26 cellular contexts compared by ENCODE assay signal in genomic region chr22:45859231-45860161, GRCh38.
DNase-seq lines count a peak whose midpoint lies in the region; ATAC-seq, FAIRE-seq and TF ChIP-seq lines count a peak whose summit lies in the region.
"Had no signal": no experiment of that assay in that cellular context is flagged by ENCODE, and none has a peak within 500 bp of the region (broad histone marks: within the 10 kb centered on the region; RNA-seq: fewer than 3 reads in every experiment).

No MANE protein-coding gene starts in this region.

- no peaks in the 10 kb centered on the region for H3K27me3 ChIP-seq in HepG2 (ENCODE audit: control insufficient read depth in 1 of 2, insufficient read depth in 2 of 2, low read length in 2 of 2)
- H3K27me3 ChIP-seq in upper lobe of left lung, result no peaks in the 10 kb centered on the region
- H3K27me3 ChIP-seq: foreskin keratinocyte had no signal

- H3K4me3 ChIP-seq in epithelial cell of esophagus (ENCODE audit: low read length) (no peak overlapping the region), HepG2 (replicated peaks in 1 of 3; ENCODE audit: insufficient read depth in 1 of 3, low read depth in 2 of 3, low read length in 3 of 3) (no peak overlapping the region; a peak in 1 of 6 replicates), upper lobe of left lung (no peak overlapping the region)
- H3K4me3 ChIP-seq: BLaER1 treated with 17β-estradiol and CSF1 and Interleukin-3, amounts not matched to agents 10 nM and 100 nM; PC-9; smooth muscle cell; tibial nerve had no signal

- H3K79me2 ChIP-seq in HepG2 (ENCODE audit: insufficient read depth, low read length), result no peaks in the 10 kb centered on the region

- H3K36me3 ChIP-seq in HepG2 (replicated peaks in 1 of 2; ENCODE audit: control insufficient read depth in 1 of 2, insufficient read depth in 2 of 2, low read length in 2 of 2), result no peaks in the 10 kb centered on the region; a peak in 1 of 5 replicates
- H3K36me3 ChIP-seq in upper lobe of left lung, result peaks cover 0 to 23% (median 4%) of the 10 kb centered on the region in 4 donors

- peak; percentile 76 for FAIRE-seq in HepG2 (lab: Jason Lieb, UNC)
- FAIRE-seq: colon had no signal

- H3K4me1 ChIP-seq in HepG2 (ENCODE audit: insufficient read depth, low read length) (peaks cover 16% of the 10 kb centered on the region), upper lobe of left lung (peaks cover 4 to 12% (median 7%) of the 10 kb centered on the region in 4 donors)

- intact Hi-C loops in HepG2 (cut with micrococcal nuclease; ENCODE audit: unreplicated experiment), result loop anchor here (10.0 kb wide), 1 partner anchor 215 kb away; no protein-coding TSS in a partner anchor

- BruUV-seq in HepG2 (replicated peaks; lab: Mats Ljungman, UMichigan), result no TSS peak

- H2AFZ ChIP-seq in HepG2 (ENCODE audit: low read length), result no peak overlapping the region
- H2AFZ ChIP-seq: PC-9 had no signal

- TF ChIP-seq EP300 in HepG2 (IDR thresholded peaks at IDR 0.05; ENCODE audit: low read depth in 2 of 2, low read length in 2 of 2) (no peak), HepG2 (CRISPR knock-in tag; IDR thresholded peaks at IDR 0.05; ENCODE audit: borderline replicate concordance) (0 out of 2 replicates have a peak, but pooled peaks have one; percentile 8), upper lobe of left lung (IDR thresholded peaks at IDR 0.05) (no peak)

- TF ChIP-seq POLR2A in HepG2 (IDR thresholded peaks at IDR 0.05; ENCODE audit: insufficient read depth in 1 of 2, low read depth in 2 of 2, low read length in 2 of 2) (no peak), upper lobe of left lung (IDR thresholded peaks at IDR 0.05) (no peak)

- WGBS in HepG2 (ENCODE audit: low lambda C conversion rate), result 68% methylated on average over 11 of the region's 28 CpGs
- 79 to 90% methylated on average over 19 to 28 of the region's 28 CpGs for WGBS in upper lobe of left lung, 2 donors

- H4K20me1 ChIP-seq in HepG2 (ENCODE audit: insufficient read depth, low read length), result 0 out of 2 replicates have a peak, but pooled peaks cover 2% of the 10 kb centered on the region

- H3K27ac ChIP-seq in HepG2 (ENCODE audit: extremely low read length, insufficient read depth, low read length) (peak overlapping the region; percentile 48), upper lobe of left lung (no peak overlapping the region)
- H3K27ac ChIP-seq: BLaER1 treated with 17β-estradiol and CSF1 and Interleukin-3, amounts not matched to agents 10 nM and 100 nM; foreskin keratinocyte; PC-9; tibial nerve had no signal

- no peak overlapping the region for H3K9ac ChIP-seq in HepG2 (ENCODE audit: insufficient read depth, low read depth, low read length)
- H3K9ac ChIP-seq: BLaER1 treated with 17β-estradiol and CSF1 and Interleukin-3, amounts not matched to agents 10 nM and 100 nM had no signal

- DNase-seq in RKO (ENCODE audit: low spot score) (peak; percentile 51), epithelial cell of esophagus (ENCODE audit: low read depth) (peak; percentile 92), HepG2 (ENCODE audit: low spot score) (peak; percentile 76), upper lobe of left lung (peak; percentile 51 to 58)
- DNase-seq: activated CD4-positive, alpha-beta T cell treated with anti-CD3 and anti-CD28 coated beads, Interleukin-2, amount 50 U/mL, for 1 hour; activated naive CD4-positive, alpha-beta T cell treated with Interleukin-2 at 50 U/mL for 16 hours; COR-L47; DMS79; effector CD8-positive, alpha-beta T cell; foreskin keratinocyte; immature natural killer cell; natural killer cell; NCI-H1092 treated with DMSO at 0.1 percent for 48 hours; NCI-H1930; NCI-H526; NK-92 treated with Interleukin-12 subunit alpha and Interleukin-12 subunit beta, amount 100 ng/mL, for 24 hours; stimulated activated CD4-positive, alpha-beta T cell treated with anti-CD3 and anti-CD28 coated beads, Interleukin-1b, Interleukin-23, amount 100 ng/mL, for 48 hours; T1000 had no signal

- CTCF ChIA-PET in HepG2 (lab: Yijun Ruan, JAX; ENCODE audit: low intra/inter-chr PET ratio, low total read pairs), result no interaction called here

- H3K9me3 ChIP-seq in HepG2 (ENCODE audit: low read length), result no peaks in the 10 kb centered on the region
- H3K9me3 ChIP-seq in upper lobe of left lung, result no peaks in the 10 kb centered on the region
- H3K9me3 ChIP-seq: BLaER1 treated with 17β-estradiol and CSF1 and Interleukin-3, amounts not matched to agents 10 nM and 100 nM had no signal

- in situ Hi-C loops in HepG2 (cut with HindIII; ENCODE audit: extremely low pct_ligation_motif_present, low pct_unique_long_range_greater_than_20kb), result no loop called here

- no peak for TF ChIP-seq RAD21 in HepG2 (CRISPR knock-in tag; IDR thresholded peaks at IDR 0.05)

- peak overlapping the region; percentile 15; the same call in 1 of the 2 replicates for H3K4me2 ChIP-seq in HepG2 (ENCODE audit: low read depth, low read length)
- H3K4me2 ChIP-seq: BLaER1 treated with 17β-estradiol and CSF1 and Interleukin-3, amounts not matched to agents 10 nM and 100 nM; PC-9; smooth muscle cell had no signal

- POLR2A ChIA-PET in HepG2 (lab: Yijun Ruan, JAX), result no interaction called here

- ATAC-seq in HepG2 (peak; percentile 96), upper lobe of left lung (ENCODE audit: low FRiP score in 2 of 2) (no peak), GM21390 (IDR thresholded peaks at IDR 0.05; ENCODE audit: unreplicated experiment) (no peak), HG02588 (IDR thresholded peaks at IDR 0.05; ENCODE audit: unreplicated experiment) (no peak), GM18511 (IDR thresholded peaks at IDR 0.05; ENCODE audit: unreplicated experiment) (no peak)
- ATAC-seq: foreskin keratinocyte, natural killer cell had no signal

- TF ChIP-seq CTCF in epithelial cell of esophagus (IDR thresholded peaks at IDR 0.05; ENCODE audit: insufficient read depth, low read depth, low read length, missing control alignments) (no peak), HepG2 (CRISPR knock-in tag; IDR thresholded peaks at IDR 0.05) (no peak), upper lobe of left lung (IDR thresholded peaks at IDR 0.05) (no peak)

TF ChIP-seq in HepG2, 621 proteins besides CTCF, POLR2A, EP300 and RAD21 (continues in another document):
- no peak for TF ChIP-seq ZNF138 (CRISPR knock-in tag; IDR thresholded peaks at IDR 0.05; ENCODE audit: low read depth)
- 0 out of 2 replicates have a peak, but pooled peaks have one; percentile 23 for TF ChIP-seq KDM2A (CRISPR knock-in tag; IDR thresholded peaks at IDR 0.05; ENCODE audit: borderline replicate concordance, low read depth)
- TF ChIP-seq GMEB1 (CRISPR knock-in tag; IDR thresholded peaks at IDR 0.05; ENCODE audit: borderline replicate concordance), result no peak
- TF ChIP-seq POGK (CRISPR knock-in tag; conservative IDR thresholded peaks at IDR 0.05), result no peak
- peak; percentile 99 for TF ChIP-seq ZNF205 (CRISPR knock-in tag; IDR thresholded peaks at IDR 0.05)
- no peak for TF ChIP-seq WIZ (CRISPR knock-in tag; IDR thresholded peaks at IDR 0.05)
- no peak for TF ChIP-seq ZSCAN31 (CRISPR knock-in tag; IDR thresholded peaks at IDR 0.05; ENCODE audit: low read depth)
- TF ChIP-seq ZNF275 (CRISPR knock-in tag; IDR thresholded peaks at IDR 0.05; ENCODE audit: borderline replicate concordance), result no peak
- TF ChIP-seq HDAC1 (CRISPR knock-in tag; IDR thresholded peaks at IDR 0.05), result no peak
- TF ChIP-seq ZBTB21 (CRISPR knock-in tag; IDR thresholded peaks at IDR 0.05), result peak; percentile 90
- no peak for TF ChIP-seq ZBTB37 (CRISPR knock-in tag; IDR thresholded peaks at IDR 0.05)
